8 cellular contexts compared by ENCODE assay signal in genomic region chr17:45170976-45171337, GRCh38. TPM values are rescaled to one million over a fixed set of nuclear protein-coding genes. Genes with fewer than 3 reads are reported as not detected.
DNase-seq lines count a peak whose midpoint lies in the region; ATAC-seq and TF ChIP-seq lines count a peak whose summit lies in the region.

No MANE protein-coding gene starts in this region.

- H3K4me2 ChIP-seq in PC-9 = peak overlapping the region; percentile 94

- H3K36me3 ChIP-seq in PC-9 (ENCODE audit: low read depth) = no peaks in the 10 kb centered on the region; the same call in 1 of the 2 replicates
- H3K36me3 ChIP-seq in mucosa of stomach (ENCODE audit: control insufficient read depth, insufficient read depth, low read length) = no peaks in the 10 kb centered on the region
- no peaks in the 10 kb centered on the region for H3K36me3 ChIP-seq in CD4-positive, alpha-beta memory T cell (ENCODE audit: insufficient read depth, low read length)

- CTCF ChIA-PET in PC-9 (lab: Charles Lee) = interaction anchor here (0.6 to 1.0 kb wide), 5 partner anchors 12 to 36 kb away, joined by 3 to 8 read pairs (median 4); partner anchors contain the start of gene ACBD4
- CTCF ChIA-PET in CD4-positive, alpha-beta memory T cell (lab: Charles Lee; ENCODE audit: partially characterized antibody) = interaction anchor here (1.0 to 3.7 kb wide), 2 partner anchors 27 to 35 kb away, joined by 3 to 24 read pairs; partner anchors contain the start of gene ACBD4

- ATAC-seq in effector memory CD8-positive, alpha-beta T cell (replicated peaks) = no peak
- ATAC-seq in GM21515 (IDR thresholded peaks at IDR 0.05; ENCODE audit: unreplicated experiment) = no peak

- no peaks in the 10 kb centered on the region for H4K20me1 ChIP-seq in PC-9 (ENCODE audit: insufficient read depth)

- DNase-seq in CD14-positive monocyte (ENCODE audit: low spot score) (peak; percentile 73), PC-9 (peak; percentile 90 to 96), GM19238 (ENCODE audit: insufficient read length, low spot score) (no peak), NCI-H1436 (lab: John Stamatoyannopoulos, UW) (no peak)
- no peak for DNase-seq in effector memory CD8-positive, alpha-beta T cell
- no peak for DNase-seq in CD4-positive, alpha-beta memory T cell

- peak overlapping the region; percentile 61 for H3K9ac ChIP-seq in mucosa of stomach (ENCODE audit: low read length)

- H3K27me3 Mint-ChIP-seq in CD14-positive monocyte (ENCODE audit: low read depth in 3 of 3) = no peaks in the 10 kb centered on the region
- no peaks in the 10 kb centered on the region for H3K27me3 Mint-ChIP-seq in effector memory CD8-positive, alpha-beta T cell
- H3K27me3 Mint-ChIP-seq in CD4-positive, alpha-beta memory T cell = no peaks in the 10 kb centered on the region

- H3K79me2 ChIP-seq in PC-9 (ENCODE audit: low read depth) = peaks cover 18% of the 10 kb centered on the region

- H3K4me3 ChIP-seq in PC-9 (peak overlapping the region; percentile 60; the same call in 1 of the 2 replicates), mucosa of stomach (ENCODE audit: low read length) (peak overlapping the region; percentile 25)
- no peak overlapping the region for H3K4me3 ChIP-seq in CD4-positive, alpha-beta memory T cell (ENCODE audit: low read length in 2 of 2)

- BruUV-seq in PC-9 (replicated peaks; lab: Mats Ljungman, UMichigan) = no TSS peak

- POLR2A ChIA-PET in PC-9 (lab: Charles Lee; ENCODE audit: unreplicated experiment) = interaction anchor here (0.5 to 2.8 kb wide), 5 partner anchors 9 to 249 kb away, joined by 4 to 100 read pairs (median 5); partner anchors contain the start of gene HEXIM2
- POLR2A ChIA-PET in CD4-positive, alpha-beta memory T cell (lab: Charles Lee; ENCODE audit: partially characterized antibody) = interaction anchor here (3.6 to 5.7 kb wide), 2 partner anchors 9 to 22 kb away, joined by 52 to 65 read pairs; partner anchors contain the start of genes HEXIM1 and HEXIM2

- H3F3A ChIP-seq in PC-9 (ENCODE audit: insufficient read depth, low read depth) = peaks cover 79% of the 10 kb centered on the region

- peaks cover 51% of the 10 kb centered on the region for H3K4me1 Mint-ChIP-seq in CD14-positive monocyte
- H3K4me1 Mint-ChIP-seq in effector memory CD8-positive, alpha-beta T cell (ENCODE audit: low read depth in 2 of 2) = peaks cover 13 to 16% of the 10 kb centered on the region in 2 donors
- peaks cover 5 to 17% (median 12%) of the 10 kb centered on the region in 4 donors for H3K4me1 Mint-ChIP-seq in CD4-positive, alpha-beta memory T cell

- intact Hi-C loops in CD14-positive monocyte (cut with micrococcal nuclease) = no loop called here
- intact Hi-C loops in PC-9 (cut with micrococcal nuclease; ENCODE audit: unreplicated experiment) = loop anchor here (1.0 kb wide), 2 partner anchors 10 to 26 kb away; partner anchors contain the start of gene HEXIM2
- intact Hi-C loops in CD4-positive, alpha-beta memory T cell (cut with micrococcal nuclease) = no loop called here

- H3K27ac ChIP-seq in PC-9 = peak overlapping the region; percentile 95
- H3K27ac ChIP-seq in CD4-positive, alpha-beta memory T cell (ENCODE audit: low read depth, low read length) = no peak overlapping the region

- 0 out of 2 replicates have a peak overlapping the region, but pooled peaks have one; percentile 0 for H2AFZ ChIP-seq in PC-9

- no peaks in the 10 kb centered on the region for H3K9me2 ChIP-seq in PC-9 (ENCODE audit: insufficient read depth)

- H3K27me3 ChIP-seq in PC-9 (ENCODE audit: insufficient read depth, low read depth) = no peaks in the 10 kb centered on the region
- H3K27me3 ChIP-seq in mucosa of stomach (ENCODE audit: control insufficient read depth, insufficient read depth, low read length) = no peaks in the 10 kb centered on the region
- H3K27me3 ChIP-seq in CD4-positive, alpha-beta memory T cell (ENCODE audit: insufficient read depth, low read length) = no peaks in the 10 kb centered on the region

- H3K36me3 Mint-ChIP-seq in CD14-positive monocyte = peaks cover 5 to 18% of the 10 kb centered on the region in 2 donors
- peaks cover 4% of the 10 kb centered on the region for H3K36me3 Mint-ChIP-seq in effector memory CD8-positive, alpha-beta T cell (ENCODE audit: insufficient read depth)
- no peaks in the 10 kb centered on the region for H3K36me3 Mint-ChIP-seq in CD4-positive, alpha-beta memory T cell

- H3K9me3 ChIP-seq in PC-9 (ENCODE audit: insufficient read depth, low read depth) (no peaks in the 10 kb centered on the region), mucosa of stomach (ENCODE audit: control insufficient read depth, low read length) (no peaks in the 10 kb centered on the region)
- H3K9me3 ChIP-seq in CD4-positive, alpha-beta memory T cell (ENCODE audit: control insufficient read depth in 1 of 2, low read length in 2 of 2) = no peaks in the 10 kb centered on the region

- peak overlapping the region; percentile 92 to 99 (median 98) for H3K27ac Mint-ChIP-seq in CD14-positive monocyte
- peak overlapping the region; percentile 56 to 80 for H3K27ac Mint-ChIP-seq in effector memory CD8-positive, alpha-beta T cell
- peak overlapping the region in 2 of 7 donors; percentile 22 to 77 for H3K27ac Mint-ChIP-seq in CD4-positive, alpha-beta memory T cell

- TF ChIP-seq CTCF in CD14-positive monocyte (IDR thresholded peaks at IDR 0.05) = no peak
- no peak for TF ChIP-seq CTCF in PC-9 (conservative IDR thresholded peaks at IDR 0.05)

- H3K4me1 ChIP-seq in PC-9 (replicated peaks; ENCODE audit: insufficient read depth) (peaks cover 81% of the 10 kb centered on the region), mucosa of stomach (ENCODE audit: control insufficient read depth, insufficient read depth, low read length) (peaks cover 33% of the 10 kb centered on the region)
- H3K4me1 ChIP-seq in CD4-positive, alpha-beta memory T cell (ENCODE audit: insufficient read depth, low read length) = peaks cover 16% of the 10 kb centered on the region

- H3K9me3 Mint-ChIP-seq in CD14-positive monocyte = no peaks in the 10 kb centered on the region
- no peaks in the 10 kb centered on the region for H3K9me3 Mint-ChIP-seq in effector memory CD8-positive, alpha-beta T cell
- H3K9me3 Mint-ChIP-seq in CD4-positive, alpha-beta memory T cell = no peaks in the 10 kb centered on the region

- H3K4me3 Mint-ChIP-seq in CD14-positive monocyte = peak overlapping the region; percentile 53 to 77
- peak overlapping the region; percentile 41 to 51 for H3K4me3 Mint-ChIP-seq in effector memory CD8-positive, alpha-beta T cell
- H3K4me3 Mint-ChIP-seq in CD4-positive, alpha-beta memory T cell = no peak overlapping the region

RNA-seq across cellular contexts. Expression of gene HEXIM2, which starts 9.3 kb away (rescaled TPM):
- polyA plus RNA-seq in CD14-positive monocyte = 1 to 10 TPM; 2.5 to 2.9 TPM
- total RNA-seq in PC-9 (2021) = 22.4 and 32.2 TPM in 2 replicates
- total RNA-seq in CD4-positive, alpha-beta memory T cell = 1 to 10 TPM; 2.7 to 5.1 TPM
- polyA plus RNA-seq in CD4-positive, alpha-beta memory T cell = 1 to 10 TPM; 2.7 to 2.8 TPM

RNA-seq across cellular contexts. Expression of gene HEXIM1, which starts 22.7 kb away (rescaled TPM):
- polyA plus RNA-seq in CD14-positive monocyte = 1 to 10 TPM; 2.2 to 2.5 TPM
- total RNA-seq in PC-9 (2021) = 49.3 and 64.9 TPM in 2 replicates
- total RNA-seq in CD4-positive, alpha-beta memory T cell = 10 to 100 TPM; 28.8 to 30.8 TPM
- polyA plus RNA-seq in CD4-positive, alpha-beta memory T cell = 1 to 10 TPM; 2.8 to 5.9 TPM

RNA-seq across cellular contexts. Expression of gene ACBD4, which starts 35.5 kb away (rescaled TPM):
- 1 to 10 TPM; 4.8 to 6.2 TPM for polyA plus RNA-seq in CD14-positive monocyte
- total RNA-seq in PC-9 (2021) = 14.6 and 19.5 TPM in 2 replicates
- 10 to 100 TPM; 41.9 to 48.1 TPM for total RNA-seq in CD4-positive, alpha-beta memory T cell
- polyA plus RNA-seq in CD4-positive, alpha-beta memory T cell = 10 to 100 TPM; 10.3 to 10.5 TPM

RNA-seq across cellular contexts. Expression of gene PLCD3, which starts 38.6 kb away (rescaled TPM):
- 1 to 10 TPM in 1 of 2 donors, under 1 TPM in 1; 0.97 to 2.5 TPM for polyA plus RNA-seq in CD14-positive monocyte
- total RNA-seq in PC-9 (2021) = 92.4 and 138 TPM in 2 replicates
- total RNA-seq in CD4-positive, alpha-beta memory T cell = 1 to 10 TPM; 3.8 to 6.0 TPM
- polyA plus RNA-seq in CD4-positive, alpha-beta memory T cell = under 1 TPM; 0.30 to 0.80 TPM

RNA-seq across cellular contexts. Expression of gene FMNL1, which starts 50.7 kb away (rescaled TPM):
- polyA plus RNA-seq in CD14-positive monocyte = 10 to 100 TPM; 23.8 to 24.8 TPM
- 12.9 and 18.7 TPM in 2 replicates for total RNA-seq in PC-9 (2021)
- total RNA-seq in CD4-positive, alpha-beta memory T cell = 100 to 1,000 TPM; 403 to 405 TPM
- 10 to 100 TPM in 1 of 2 donors, 1 to 10 TPM in 1; 8.1 to 64.4 TPM for polyA plus RNA-seq in CD4-positive, alpha-beta memory T cell

Comparison
In these comparisons a context has a peak if more than half of its experiments do, and no peak if none do; other contexts are left out.
1. DNase-seq: peak in CD14-positive monocyte (single experiment) and PC-9 (2 of 2); none in effector memory CD8-positive, alpha-beta T cell (0 of 3), CD4-positive, alpha-beta memory T cell (0 of 5), GM19238 (single experiment) and NCI-H1436 (single experiment).
2. H3K4me3 Mint-ChIP-seq: peak in CD14-positive monocyte (2 of 2) and effector memory CD8-positive, alpha-beta T cell (2 of 2); none in CD4-positive, alpha-beta memory T cell (0 of 8).
3. H3K4me3 ChIP-seq: peak in PC-9 (single experiment) and mucosa of stomach (single experiment); none in CD4-positive, alpha-beta memory T cell (0 of 2).